ENCODE assay signal across 11 cellular contexts in genomic region chr5:124524552-124525232, GRCh38.
DNase-seq lines count a peak whose midpoint lies in the region; ATAC-seq and TF ChIP-seq lines count a peak whose summit lies in the region.
"Had no signal": no experiment of that assay in that cellular context is flagged by ENCODE, and none has a peak within 500 bp of the region (broad histone marks: within the 10 kb centered on the region; RNA-seq: fewer than 3 reads in every experiment).

No MANE protein-coding gene starts in this region.

- no peak overlapping the region for H3K4me3 Mint-ChIP-seq in T-helper 2 cell treated with Interferon-gamma antibody and Interleukin-4, amounts not matched to agents 5 μg/mL and 100 μg/mL, for 36 hours
- H3K4me3 Mint-ChIP-seq: activated T-cell treated with anti-CD3 and anti-CD28 coated beads, Interleukin-2, amount 50 U/mL, for 4 hours; CD4-positive, CD25-positive, alpha-beta regulatory T cell had no signal

- H3K27ac Mint-ChIP-seq in T-helper 2 cell treated with Interferon-gamma antibody and Interleukin-4, amounts not matched to agents 5 μg/mL and 100 μg/mL, for 36 hours: no peak overlapping the region
- H3K27ac Mint-ChIP-seq: CD4-positive, CD25-positive, alpha-beta regulatory T cell had no signal

- DNase-seq in NOMO-1 treated with dmso at 0.1 percent for 144 hours (lab: John Stamatoyannopoulos, UW; ENCODE audit: unreplicated experiment) (peak; percentile 59), epidermal melanocyte (ENCODE audit: insufficient read length, low spot score) (no peak)
- no peak for DNase-seq in T-helper 2 cell treated with Interferon-gamma antibody and Interleukin-4, amounts not matched to agents 5 μg/mL and 100 μg/mL, for 36 hours (ENCODE audit: low spot score)
- DNase-seq in effector CD4-positive, alpha-beta T cell: no peak
- DNase-seq in activated naive CD4-positive, alpha-beta T cell treated with anti-CD3 and anti-CD28 coated beads, Interleukin-2, amount 50 U/mL, for 16 hours: no peak
- DNase-seq: activated T-cell treated with anti-CD3 and anti-CD28 coated beads, Interleukin-2, amount 50 U/mL, for 4 hours; CD4-positive, CD25-positive, alpha-beta regulatory T cell; SHP77 treated with DMSO at 0.1 percent for 48 hours had no signal

- no peaks in the 10 kb centered on the region for H3K36me3 Mint-ChIP-seq in T-helper 2 cell treated with Interferon-gamma antibody and Interleukin-4, amounts not matched to agents 5 μg/mL and 100 μg/mL, for 36 hours (ENCODE audit: low read depth)
- H3K36me3 Mint-ChIP-seq: CD4-positive, CD25-positive, alpha-beta regulatory T cell had no signal

- peak; percentile 65 for TF ChIP-seq CTCF in GM12873 (IDR thresholded peaks at IDR 0.05; ENCODE audit: insufficient read depth, low read depth, low read length, missing control alignments)

- H3K9me3 Mint-ChIP-seq in T-helper 2 cell treated with Interferon-gamma antibody and Interleukin-4, amounts not matched to agents 5 μg/mL and 100 μg/mL, for 36 hours: peaks cover 4% of the 10 kb centered on the region

- H3K27me3 Mint-ChIP-seq in T-helper 2 cell treated with Interferon-gamma antibody and Interleukin-4, amounts not matched to agents 5 μg/mL and 100 μg/mL, for 36 hours (ENCODE audit: low read depth): no peaks in the 10 kb centered on the region
- H3K27me3 Mint-ChIP-seq: CD4-positive, CD25-positive, alpha-beta regulatory T cell had no signal

- no peaks in the 10 kb centered on the region for H3K4me1 Mint-ChIP-seq in T-helper 2 cell treated with Interferon-gamma antibody and Interleukin-4, amounts not matched to agents 5 μg/mL and 100 μg/mL, for 36 hours (ENCODE audit: low read depth)
- H3K4me1 Mint-ChIP-seq: CD4-positive, CD25-positive, alpha-beta regulatory T cell had no signal

- ATAC-seq in GM19438 (IDR thresholded peaks at IDR 0.05; ENCODE audit: low read depth, unreplicated experiment) (peak; percentile 82), HG03045 (IDR thresholded peaks at IDR 0.05; ENCODE audit: unreplicated experiment) (peak; percentile 82)
- ATAC-seq: activated T-cell treated with anti-CD3 and anti-CD28 coated beads, Interleukin-2, amount 50 U/mL, for 4 hours had no signal
